Comparison of ENCODE assay signal across 18 cellular contexts in the genomic region with DNA sequence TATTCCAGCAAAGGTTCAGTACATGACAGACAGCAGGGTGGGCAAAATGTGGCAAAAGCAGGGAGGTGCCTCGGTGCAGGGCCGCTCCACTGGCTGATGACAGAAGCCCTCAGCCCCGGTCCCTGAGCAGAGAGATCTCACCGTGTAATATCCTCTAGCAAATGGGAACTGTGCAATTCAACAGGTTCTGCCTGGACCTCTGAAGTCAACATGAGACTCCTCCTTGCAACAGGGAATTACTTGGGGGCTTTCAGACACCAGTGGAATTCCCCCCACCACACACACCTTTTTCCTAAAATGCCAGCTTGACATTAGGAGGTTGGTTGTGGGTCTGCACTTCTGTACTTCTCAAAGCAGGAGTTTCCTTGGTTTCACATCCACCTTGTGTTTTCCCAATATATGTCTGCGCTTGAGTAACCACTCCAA. TPM values are rescaled to one million over a fixed set of nuclear protein-coding genes. Genes with fewer than 3 reads are reported as not detected.
A peak's percentile ranks its signal among the peaks of the same experiment; 100 is the strongest.
DNase-seq lines count a peak whose midpoint lies in the region; ATAC-seq, FAIRE-seq and TF ChIP-seq lines count a peak whose summit lies in the region.
"Had no signal": no experiment of that assay in that cellular context is flagged by ENCODE, and none has a peak within 500 bp of the region (broad histone marks: within the 10 kb centered on the region; RNA-seq: fewer than 3 reads in every experiment).

No MANE protein-coding gene starts in this region.

- in situ Hi-C loops in KBM-7 (cut with MboI; ENCODE audit: low pct_unique_long_range_greater_than_20kb, low sequenced_read_pairs): no loop called here

- TF ChIP-seq CTCF in Caco-2 (IDR thresholded peaks at IDR 0.05; ENCODE audit: insufficient read depth in 1 of 2, low read depth in 1 of 2, low read length in 1 of 2, severe bottlenecking in 1 of 2, unreplicated experiment in 1 of 2) (no peak), MM.1S (IDR thresholded peaks at IDR 0.05; ENCODE audit: low read length) (no peak), osteocyte (IDR thresholded peaks at IDR 0.05) (no peak), pancreas (IDR thresholded peaks at IDR 0.05) (no peak), ovary (IDR thresholded peaks at IDR 0.05) (no peak)

- H3K9me2 ChIP-seq in MM.1S (replicated peaks; ENCODE audit: insufficient read depth, low read length): no peaks in the 10 kb centered on the region
- H3K9me2 ChIP-seq: SK-N-SH had no signal

- H3K4me3 Mint-ChIP-seq in Caco-2 (ENCODE audit: unreplicated experiment): no peak overlapping the region
- no peak overlapping the region for H3K4me3 Mint-ChIP-seq in activated T-helper 2 cell treated with anti-CD3 and anti-CD28 coated beads, Interferon-gamma antibody, Interleukin-2, Interleukin-4, amounts not matched to agents 10 μg/mL and 5 μg/mL and 100 μg/mL, durations not matched to agents 14 hours and 24 hours and 36 hours (ENCODE audit: low read depth)
- no peak overlapping the region for H3K4me3 Mint-ChIP-seq in osteocyte (ENCODE audit: unreplicated experiment)
- H3K4me3 Mint-ChIP-seq: activated CD8-positive, alpha-beta memory T cell treated with anti-CD3 and anti-CD28 coated beads, Interleukin-2, amount 10 ng/mL, durations not matched to agents 7 days and 5 days; H9; neural progenitor cell had no signal

- FAIRE-seq in pancreas (lab: Jason Lieb, UNC): no peak
- FAIRE-seq: kidney had no signal

- peaks cover 41% of the 10 kb centered on the region for H3K4me1 Mint-ChIP-seq in Caco-2 (ENCODE audit: low read depth, unreplicated experiment)
- peaks cover 53% of the 10 kb centered on the region for H3K4me1 Mint-ChIP-seq in activated T-helper 2 cell treated with anti-CD3 and anti-CD28 coated beads, Interferon-gamma antibody, Interleukin-2, Interleukin-4, amounts not matched to agents 10 μg/mL and 5 μg/mL and 100 μg/mL, durations not matched to agents 14 hours and 24 hours and 36 hours (ENCODE audit: low read depth)
- peaks cover 81% of the 10 kb centered on the region for H3K4me1 Mint-ChIP-seq in osteocyte (ENCODE audit: unreplicated experiment)

- no peak overlapping the region for H3K9ac ChIP-seq in MM.1S (ENCODE audit: low read length)
- H3K9ac ChIP-seq: neural progenitor cell, SK-N-SH had no signal

- H3K27ac ChIP-seq in MM.1S (ENCODE audit: low read length): no peak overlapping the region
- H3K27ac ChIP-seq in pancreas: no peak overlapping the region
- H3K27ac ChIP-seq in ovary: no peak overlapping the region
- H3K27ac ChIP-seq: neural progenitor cell had no signal

- DNase-seq in Caco-2: no peak
- no peak for DNase-seq in MM.1S
- no peak for DNase-seq in activated T-helper 2 cell treated with anti-CD3 and anti-CD28 coated beads, Interferon-gamma antibody, Interleukin-2, Interleukin-4, amounts not matched to agents 10 μg/mL and 5 μg/mL and 100 μg/mL, durations not matched to agents 14 hours and 24 hours and 36 hours (ENCODE audit: low spot score)
- DNase-seq in osteocyte (ENCODE audit: extremely low spot score, unreplicated experiment): peak; percentile 72
- DNase-seq in pancreas: no peak
- DNase-seq in NCI-H1092 (lab: John Stamatoyannopoulos, UW): no peak
- no peak for DNase-seq in ovary
- no peak for DNase-seq in KBM-7
- DNase-seq: activated CD8-positive, alpha-beta memory T cell treated with anti-CD3 and anti-CD28 coated beads, Interleukin-2, amount 10 ng/mL, durations not matched to agents 7 days and 5 days; COR-L47; H9; hypothalamus; kidney; NCI-H187; NCI-H774; SK-N-SH; T1000 had no signal

- H3K79me2 ChIP-seq in MM.1S (ENCODE audit: low read length): peaks cover 86% of the 10 kb centered on the region

- no peaks in the 10 kb centered on the region; the same call in 1 of the 2 replicates for H3K36me3 ChIP-seq in Caco-2 (ENCODE audit: control insufficient read depth, insufficient read depth, low read length)
- no peaks in the 10 kb centered on the region for H3K36me3 ChIP-seq in MM.1S (replicated peaks; ENCODE audit: insufficient read depth, low read length)
- H3K36me3 ChIP-seq in pancreas: no peaks in the 10 kb centered on the region
- H3K36me3 ChIP-seq in ovary: no peaks in the 10 kb centered on the region
- H3K36me3 ChIP-seq: neural progenitor cell had no signal

- H2AFZ ChIP-seq in MM.1S (ENCODE audit: low read length): no peak overlapping the region
- H2AFZ ChIP-seq: neural progenitor cell had no signal

- H3K4me1 ChIP-seq in Caco-2 (peaks cover 32% of the 10 kb centered on the region), MM.1S (ENCODE audit: low read length) (peaks cover 47% of the 10 kb centered on the region), pancreas (peaks cover 24 to 44% (median 33%) of the 10 kb centered on the region in 3 donors), ovary (ENCODE audit: insufficient read depth) (peaks cover 14% of the 10 kb centered on the region)

- H3K9me3 Mint-ChIP-seq in Caco-2 (ENCODE audit: unreplicated experiment): no peaks in the 10 kb centered on the region
- no peaks in the 10 kb centered on the region for H3K9me3 Mint-ChIP-seq in activated T-helper 2 cell treated with anti-CD3 and anti-CD28 coated beads, Interferon-gamma antibody, Interleukin-2, Interleukin-4, amounts not matched to agents 10 μg/mL and 5 μg/mL and 100 μg/mL, durations not matched to agents 14 hours and 24 hours and 36 hours
- no peaks in the 10 kb centered on the region for H3K9me3 Mint-ChIP-seq in osteocyte (ENCODE audit: unreplicated experiment)
- H3K9me3 Mint-ChIP-seq: H9, neural progenitor cell had no signal

- H3K9me3 ChIP-seq in Caco-2: no peaks in the 10 kb centered on the region
- no peaks in the 10 kb centered on the region for H3K9me3 ChIP-seq in MM.1S (replicated peaks; ENCODE audit: insufficient read depth, low read length)
- no peaks in the 10 kb centered on the region for H3K9me3 ChIP-seq in pancreas
- H3K9me3 ChIP-seq in ovary: no peaks in the 10 kb centered on the region
- H3K9me3 ChIP-seq: SK-N-SH had no signal

- no peak for TF ChIP-seq EP300 in ovary (IDR thresholded peaks at IDR 0.05)

- CTCF ChIA-PET in Caco-2 (lab: Charles Lee): no interaction called here

- H3K4me3 ChIP-seq in Caco-2 (ENCODE audit: low read depth, low read length): no peak overlapping the region
- no peak overlapping the region for H3K4me3 ChIP-seq in MM.1S (ENCODE audit: low read length)
- no peak overlapping the region for H3K4me3 ChIP-seq in pancreas
- no peak overlapping the region for H3K4me3 ChIP-seq in ovary
- H3K4me3 ChIP-seq: neural progenitor cell had no signal

- H3K27me3 Mint-ChIP-seq in Caco-2 (ENCODE audit: insufficient read depth, unreplicated experiment) (no peaks in the 10 kb centered on the region), osteocyte (ENCODE audit: unreplicated experiment) (no peaks in the 10 kb centered on the region)
- H3K27me3 Mint-ChIP-seq in activated T-helper 2 cell treated with anti-CD3 and anti-CD28 coated beads, Interferon-gamma antibody, Interleukin-2, Interleukin-4, amounts not matched to agents 10 μg/mL and 5 μg/mL and 100 μg/mL, durations not matched to agents 14 hours and 24 hours and 36 hours (ENCODE audit: low read depth): peaks cover 19% of the 10 kb centered on the region

- peaks cover 26% of the 10 kb centered on the region for H3F3A ChIP-seq in MM.1S (ENCODE audit: insufficient read depth, low read length)

- no peaks in the 10 kb centered on the region for H4K20me1 ChIP-seq in MM.1S (ENCODE audit: insufficient read depth, low read length)

- H3K36me3 Mint-ChIP-seq in Caco-2 (ENCODE audit: insufficient read depth, unreplicated experiment): peaks cover 20% of the 10 kb centered on the region
- H3K36me3 Mint-ChIP-seq in activated T-helper 2 cell treated with anti-CD3 and anti-CD28 coated beads, Interferon-gamma antibody, Interleukin-2, Interleukin-4, amounts not matched to agents 10 μg/mL and 5 μg/mL and 100 μg/mL, durations not matched to agents 14 hours and 24 hours and 36 hours (ENCODE audit: low read depth): no peaks in the 10 kb centered on the region
- H3K36me3 Mint-ChIP-seq in osteocyte (ENCODE audit: unreplicated experiment): no peaks in the 10 kb centered on the region
- H3K36me3 Mint-ChIP-seq: activated CD8-positive, alpha-beta memory T cell treated with anti-CD3 and anti-CD28 coated beads, Interleukin-2, amount 10 ng/mL, durations not matched to agents 7 days and 5 days had no signal

- POLR2A ChIA-PET in Caco-2 (lab: Charles Lee): no interaction called here

- peak overlapping the region; percentile 70; the same call in 1 of the 2 replicates for H3K4me2 ChIP-seq in MM.1S (ENCODE audit: low read depth, low read length)
- H3K4me2 ChIP-seq: neural progenitor cell had no signal

- TF ChIP-seq POLR2A in ovary (IDR thresholded peaks at IDR 0.05): no peak

- intact Hi-C loops in Caco-2 (cut with micrococcal nuclease; ENCODE audit: unreplicated experiment) (no loop called here), pancreas (cut with DNase I) (loop anchor here in 1 of 3 donors (10.0 kb wide), 1 partner anchor 53 kb away; the partner anchor contains the start of gene SPRED2), ovary (cut with DNase I) (no loop called here)
- intact Hi-C loops in activated T-helper 2 cell treated with anti-CD3 and anti-CD28 coated beads, Interferon-gamma antibody, Interleukin-2, Interleukin-4, amounts not matched to agents 10 μg/mL and 5 μg/mL and 100 μg/mL, durations not matched to agents 14 hours and 24 hours and 36 hours (cut with micrococcal nuclease): loop anchor here (1.0 to 5.0 kb wide), 5 partner anchors 35 to 171 kb away; no protein-coding TSS in a partner anchor

- H3K27me3 ChIP-seq in Caco-2 (replicated peaks; ENCODE audit: control insufficient read depth, insufficient read depth, low read length): no peaks in the 10 kb centered on the region
- H3K27me3 ChIP-seq in MM.1S (replicated peaks; ENCODE audit: insufficient read depth, low read length): no peaks in the 10 kb centered on the region
- H3K27me3 ChIP-seq in pancreas: no peaks in the 10 kb centered on the region
- no peaks in the 10 kb centered on the region for H3K27me3 ChIP-seq in ovary
- H3K27me3 ChIP-seq: neural progenitor cell had no signal

- WGBS in pancreas, 2 donors: 87 to 90% methylated on average over 5 of the region's 5 CpGs
- 94 to 96% (median 95%) methylated on average over 5 of the region's 5 CpGs for WGBS in ovary, 3 donors

- H3K27ac Mint-ChIP-seq in Caco-2 (ENCODE audit: unreplicated experiment) (peak overlapping the region; percentile 46), osteocyte (ENCODE audit: unreplicated experiment) (no peak overlapping the region)
- peak overlapping the region; percentile 0 for H3K27ac Mint-ChIP-seq in activated T-helper 2 cell treated with anti-CD3 and anti-CD28 coated beads, Interferon-gamma antibody, Interleukin-2, Interleukin-4, amounts not matched to agents 10 μg/mL and 5 μg/mL and 100 μg/mL, durations not matched to agents 14 hours and 24 hours and 36 hours
- H3K27ac Mint-ChIP-seq: activated CD8-positive, alpha-beta memory T cell treated with anti-CD3 and anti-CD28 coated beads, Interleukin-2, amount 10 ng/mL, durations not matched to agents 7 days and 5 days; H9; neural progenitor cell had no signal

- ATAC-seq in pancreas: no peak
- ATAC-seq: activated CD8-positive, alpha-beta memory T cell treated with anti-CD3 and anti-CD28 coated beads, Interleukin-2, amount 10 ng/mL, durations not matched to agents 7 days and 5 days had no signal

- no TSS peak for BruUV-seq in Caco-2 (replicated peaks; lab: Mats Ljungman, UMichigan)

RNA-seq across cellular contexts. Expression of gene SPRED2, which starts 50.8 kb away (rescaled TPM):
- total RNA-seq in Caco-2 (2022) (49.9 and 55.3 TPM in 2 replicates), osteocyte (44.4 and 46.3 TPM in 2 replicates), pancreas (10 to 100 TPM; 13.8 to 20.0 (median 16.3) TPM), ovary (10 to 100 TPM; 13.1 to 32.9 (median 17.6) TPM)
- total RNA-seq in activated T-helper 2 cell treated with anti-CD3 and anti-CD28 coated beads, Interferon-gamma antibody, Interleukin-2, Interleukin-4, amounts not matched to agents 10 μg/mL and 5 μg/mL and 100 μg/mL, durations not matched to agents 14 hours and 24 hours and 36 hours: 7.9 and 8.4 TPM in 2 replicates
- polyA plus RNA-seq in pancreas (10 to 100 TPM in 1 of 2 donors, 1 to 10 TPM in 1; 6.2 to 12.2 TPM), ovary (10 to 100 TPM; 13.9 to 32.0 TPM)
